23 cellular contexts compared by ENCODE assay signal in genomic region chr2:21646449-21646848, GRCh38.
"Had no signal": no experiment of that assay in that cellular context is flagged by ENCODE, and none has a peak within 500 bp of the region (broad histone marks: within the 10 kb centered on the region; RNA-seq: fewer than 3 reads in every experiment).

No MANE protein-coding gene starts in this region.

- H3K9me3 ChIP-seq: prostate gland, sigmoid colon, stomach had no signal

- H3K27ac ChIP-seq: coronary artery, dorsolateral prefrontal cortex, hepatocyte, parathyroid adenoma, sigmoid colon, skin epidermis, stomach had no signal

- DNase-seq: dorsolateral prefrontal cortex; effector CD8-positive, alpha-beta T cell; foreskin melanocyte; head of caudate nucleus; kidney; left cardiac atrium; left ventricle myocardium superior; mesenchymal stem cell; midbrain; sigmoid colon; stimulated activated CD4-positive, alpha-beta T cell treated with anti-CD3 and anti-CD28 coated beads, Interleukin-12 subunit alpha, Interleukin-12 subunit beta, amount 100 ng/mL, for 4 hours; stimulated activated naive CD4-positive, alpha-beta T cell; stomach; substantia nigra; trophoblast cell had no signal

- H2AFZ ChIP-seq: hepatocyte, parathyroid adenoma had no signal

- FAIRE-seq: kidney, urothelium cell line had no signal

- H3K36me3 ChIP-seq: prostate gland, sigmoid colon, stomach had no signal

- H3K27me3 Mint-ChIP-seq: natural killer cell treated with Interleukin-12 subunit alpha and Interleukin-12 subunit beta and Interleukin-15 and Interleukin-18, amount 100 ng/mL, for 72 hours had no signal

- H3K27me3 ChIP-seq: dorsolateral prefrontal cortex, hepatocyte, sigmoid colon, stomach had no signal

- H3K27ac Mint-ChIP-seq: natural killer cell treated with Interleukin-12 subunit alpha and Interleukin-12 subunit beta and Interleukin-15 and Interleukin-18, amount 100 ng/mL, for 72 hours had no signal

- H3K4me3 Mint-ChIP-seq: natural killer cell treated with Interleukin-12 subunit alpha and Interleukin-12 subunit beta and Interleukin-15 and Interleukin-18, amount 100 ng/mL, for 72 hours had no signal

- H3K4me1 ChIP-seq: parathyroid adenoma, prostate gland, stomach had no signal

- ATAC-seq: left cardiac atrium; left ventricle myocardium superior; natural killer cell treated with Interleukin-12 subunit alpha and Interleukin-12 subunit beta and Interleukin-15 and Interleukin-18, amount 100 ng/mL, for 72 hours had no signal

- H3K79me2 ChIP-seq: hepatocyte, parathyroid adenoma had no signal

- H3K9ac ChIP-seq: parathyroid adenoma had no signal

- H3K4me2 ChIP-seq: hepatocyte had no signal

- H3K4me3 ChIP-seq: coronary artery, dorsolateral prefrontal cortex, hepatocyte, lung, prostate gland, sigmoid colon, skin epidermis, stomach had no signal

- H3K36me3 Mint-ChIP-seq: natural killer cell treated with Interleukin-12 subunit alpha and Interleukin-12 subunit beta and Interleukin-15 and Interleukin-18, amount 100 ng/mL, for 72 hours had no signal
